In the genomic region with DNA sequence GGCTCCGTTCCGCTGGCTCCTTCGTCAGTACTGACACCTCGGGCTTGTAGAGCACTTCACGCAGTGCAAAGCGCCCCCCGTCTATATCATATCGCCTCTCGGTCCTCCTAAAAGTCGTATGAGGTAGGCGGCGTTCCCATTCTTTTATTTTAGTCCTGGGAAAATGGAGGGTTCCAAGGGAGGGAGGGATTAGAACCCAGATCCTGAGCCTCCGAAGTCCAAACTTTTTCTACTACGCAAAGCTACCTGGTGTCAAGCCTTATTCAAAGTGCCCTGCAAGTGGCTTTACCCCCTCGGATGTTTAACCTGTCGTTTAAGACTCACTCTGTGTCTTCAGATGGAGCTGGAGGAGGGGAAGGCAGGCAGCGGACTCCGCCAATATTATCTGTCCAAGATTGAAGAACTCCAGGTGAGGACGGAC, we compare ENCODE assay signal across 7 cellular contexts. TPM values are rescaled to one million over a fixed set of nuclear protein-coding genes. Genes with fewer than 3 reads are reported as not detected.
DNase-seq lines count a peak whose midpoint lies in the region; ATAC-seq and TF ChIP-seq lines count a peak whose summit lies in the region.

No MANE protein-coding gene starts in this region.

- H3K36me3 Mint-ChIP-seq in activated T-cell treated with anti-CD3 and anti-CD28 coated beads, Interleukin-2, amount 50 U/mL, for 72 hours (ENCODE audit: insufficient read depth in 2 of 2), result peaks cover 15 to 34% of the 10 kb centered on the region in 2 donors

- H3K27ac ChIP-seq in HUES6 (ENCODE audit: low read depth, low read length) (peak overlapping the region; percentile 97), stomach (peak overlapping the region; percentile 87 to 95 (median 94))

- no peak for TF ChIP-seq CTCF in stomach (IDR thresholded peaks at IDR 0.05)

- H3K4me3 ChIP-seq in HUES6 (ENCODE audit: low read depth, low read length) (peak overlapping the region; percentile 86), iPS-18c (ENCODE audit: insufficient read depth, low read depth, low read length) (peak overlapping the region; percentile 96), stomach (peak overlapping the region; percentile 73 to 82 (median 78))

- WGBS in stomach, 5 donors, result 1 to 2% (median 1%) methylated on average over 13 to 19 of the region's 19 CpGs

- peaks cover 87% of the 10 kb centered on the region for H3K4me1 Mint-ChIP-seq in activated T-cell treated with anti-CD3 and anti-CD28 coated beads, Interleukin-2, amount 50 U/mL, for 72 hours (ENCODE audit: low read depth)

- H3K9me3 Mint-ChIP-seq in activated T-cell treated with anti-CD3 and anti-CD28 coated beads, Interleukin-2, amount 50 U/mL, for 72 hours, result no peaks in the 10 kb centered on the region

- no peak for ATAC-seq in activated T-cell treated with anti-CD3 and anti-CD28 coated beads, Interleukin-2, amount 50 U/mL, for 72 hours (replicated peaks in 1 of 2)
- no peak for ATAC-seq in GM18517 (IDR thresholded peaks at IDR 0.05; ENCODE audit: unreplicated experiment)

- no peak for DNase-seq in activated T-cell treated with anti-CD3 and anti-CD28 coated beads, Interleukin-2, amount 50 U/mL, for 72 hours
- DNase-seq in stomach (no peak), putamen (ENCODE audit: low spot score) (no peak), NCI-H1105 treated with DMSO at 0.1 percent for 48 hours (lab: John Stamatoyannopoulos, UW) (no peak)

- H3K9me3 ChIP-seq in HUES6 (ENCODE audit: control insufficient read depth, insufficient read depth, low read depth, low read length) (no peaks in the 10 kb centered on the region), iPS-18c (ENCODE audit: control insufficient read depth, insufficient read depth, low read length) (no peaks in the 10 kb centered on the region), stomach (no peaks in the 10 kb centered on the region)

- intact Hi-C loops in stomach (cut with DNase I; ENCODE audit: low total_unique reads), result no loop called here

- H3K27me3 ChIP-seq in HUES6 (ENCODE audit: control insufficient read depth, insufficient read depth, low read length), result no peaks in the 10 kb centered on the region
- H3K27me3 ChIP-seq in stomach, result no peaks in the 10 kb centered on the region

- H3K9ac ChIP-seq in HUES6 (ENCODE audit: low read length), result peak overlapping the region; percentile 95

- no peak for TF ChIP-seq POLR2A in stomach (IDR thresholded peaks at IDR 0.05)

- peak overlapping the region; percentile 96 to 97 for H3K4me3 Mint-ChIP-seq in activated T-cell treated with anti-CD3 and anti-CD28 coated beads, Interleukin-2, amount 50 U/mL, for 72 hours

- H3K4me1 ChIP-seq in HUES6 (ENCODE audit: control insufficient read depth, insufficient read depth, low read length) (no peaks in the 10 kb centered on the region), stomach (peaks cover 27 to 41% (median 37%) of the 10 kb centered on the region in 4 donors)

- H3K27me3 Mint-ChIP-seq in activated T-cell treated with anti-CD3 and anti-CD28 coated beads, Interleukin-2, amount 50 U/mL, for 72 hours (ENCODE audit: low read depth), result no peaks in the 10 kb centered on the region

- H3K27ac Mint-ChIP-seq in activated T-cell treated with anti-CD3 and anti-CD28 coated beads, Interleukin-2, amount 50 U/mL, for 72 hours, result peak overlapping the region; percentile 98

- H3K36me3 ChIP-seq in HUES6 (ENCODE audit: control insufficient read depth, insufficient read depth, low read length), result peaks cover 78% of the 10 kb centered on the region
- H3K36me3 ChIP-seq in stomach, result peaks cover 66 to 71% (median 69%) of the 10 kb centered on the region in 4 donors

- no peak for TF ChIP-seq EP300 in stomach (IDR thresholded peaks at IDR 0.05)

RNA-seq across cellular contexts. Expression of gene FTSJ3, which starts 0.3 kb away (rescaled TPM):
- total RNA-seq in activated T-cell treated with anti-CD3 and anti-CD28 coated beads, Interleukin-2, amount 50 U/mL, for 72 hours, result 10 to 100 TPM; 36.0 to 42.3 TPM
- 10 to 100 TPM in 4 of 5 donors, 1 to 10 TPM in 1; 3.5 to 54.0 (median 38.6) TPM for total RNA-seq in stomach
- 10 to 100 TPM; 12.2 to 14.4 (median 13.4) TPM for polyA plus RNA-seq in stomach

RNA-seq across cellular contexts. Expression of gene PSMC5, which starts 0.6 kb away (rescaled TPM):
- 100 to 1,000 TPM; 144 to 161 TPM for total RNA-seq in activated T-cell treated with anti-CD3 and anti-CD28 coated beads, Interleukin-2, amount 50 U/mL, for 72 hours
- total RNA-seq in stomach, result 100 to 1,000 TPM in 1 of 5 donors, 10 to 100 TPM in 4; 19.2 to 177 (median 80.1) TPM
- polyA plus RNA-seq in stomach, result 100 to 1,000 TPM; 151 to 211 (median 153) TPM

RNA-seq across cellular contexts. Expression of gene SMARCD2, which starts 14.7 kb away (rescaled TPM):
- total RNA-seq in activated T-cell treated with anti-CD3 and anti-CD28 coated beads, Interleukin-2, amount 50 U/mL, for 72 hours, result 100 to 1,000 TPM; 103 to 121 TPM
- 100 to 1,000 TPM in 3 of 5 donors, 10 to 100 TPM in 2; 90.6 to 244 (median 109) TPM for total RNA-seq in stomach
- polyA plus RNA-seq in stomach, result 10 to 100 TPM; 65.1 to 86.9 (median 66.9) TPM

RNA-seq across cellular contexts. Expression of gene CSH2, which starts 45.7 kb away (rescaled TPM):
- total RNA-seq in activated T-cell treated with anti-CD3 and anti-CD28 coated beads, Interleukin-2, amount 50 U/mL, for 72 hours, result not detected
- total RNA-seq in stomach, result not detected
- polyA plus RNA-seq in stomach, result not detected

RNA-seq across cellular contexts. Expression of gene DDX42, which starts 53.8 kb away (rescaled TPM):
- total RNA-seq in activated T-cell treated with anti-CD3 and anti-CD28 coated beads, Interleukin-2, amount 50 U/mL, for 72 hours, result 100 to 1,000 TPM; 112 to 114 TPM
- total RNA-seq in stomach, result 100 to 1,000 TPM; 182 to 346 (median 205) TPM
- polyA plus RNA-seq in stomach, result 10 to 100 TPM; 42.7 to 59.9 (median 52.7) TPM
